In genomic region chr21:40689241-40689640, GRCh38 we compare ENCODE assay signal across 23 cellular contexts.
DNase-seq lines count a peak whose midpoint lies in the region; ATAC-seq and TF ChIP-seq lines count a peak whose summit lies in the region.
"Had no signal": no experiment of that assay in that cellular context is flagged by ENCODE, and none has a peak within 500 bp of the region (broad histone marks: within the 10 kb centered on the region; RNA-seq: fewer than 3 reads in every experiment).

No MANE protein-coding gene starts in this region.

- no peak overlapping the region for H3K18ac ChIP-seq in mesendoderm (ENCODE audit: low read length)

- H4K20me1 ChIP-seq in GM23248 (ENCODE audit: insufficient read depth): no peaks in the 10 kb centered on the region
- H4K20me1 ChIP-seq: BLaER1 treated with 17β-estradiol and CSF1 and Interleukin-3, amounts not matched to agents 10 nM and 100 nM had no signal

- H3K9me2 ChIP-seq in GM23248 (ENCODE audit: insufficient read depth): no peaks in the 10 kb centered on the region

- no peak for ATAC-seq in HG03520 (IDR thresholded peaks at IDR 0.05; ENCODE audit: unreplicated experiment)
- ATAC-seq: A549, GM12878, GM23338, HCT116 had no signal

- no peak overlapping the region for H4K8ac ChIP-seq in mesendoderm (ENCODE audit: low read depth, low read length)

- H3K27me3 ChIP-seq in mesendoderm (ENCODE audit: insufficient read depth, low read length, poor library complexity): no peaks in the 10 kb centered on the region
- H3K27me3 ChIP-seq in GM23248 (replicated peaks; ENCODE audit: insufficient read depth): no peaks in the 10 kb centered on the region
- H3K27me3 ChIP-seq: BE2C; BLaER1 treated with 17β-estradiol and CSF1 and Interleukin-3, amounts not matched to agents 10 nM and 100 nM had no signal

- no peaks in the 10 kb centered on the region for H3K36me3 ChIP-seq in mesendoderm (ENCODE audit: control insufficient read depth, insufficient read depth, low read length)
- no peaks in the 10 kb centered on the region for H3K36me3 ChIP-seq in GM23248 (ENCODE audit: low read depth)
- H3K36me3 ChIP-seq: BE2C; BLaER1 treated with 17β-estradiol and CSF1 and Interleukin-3, amounts not matched to agents 10 nM and 100 nM had no signal

- H3K4me2 ChIP-seq in mesendoderm (ENCODE audit: low read length) (no peak overlapping the region), GM23248 (ENCODE audit: unreplicated experiment) (no peak overlapping the region)
- H3K4me2 ChIP-seq: A549; BLaER1 treated with 17β-estradiol and CSF1 and Interleukin-3, amounts not matched to agents 10 nM and 100 nM; GM23338 had no signal

- H2AFZ ChIP-seq in GM23248: no peak overlapping the region
- H2AFZ ChIP-seq: GM23338 had no signal

- H3K4ac ChIP-seq in mesendoderm (ENCODE audit: low read depth, low read length): no peak overlapping the region

- H2AK5ac ChIP-seq in mesendoderm (ENCODE audit: low read length): peak overlapping the region; percentile 60

- H3K79me1 ChIP-seq in mesendoderm (ENCODE audit: low read length): no peaks in the 10 kb centered on the region

- peak overlapping the region; percentile 32 for H3K23ac ChIP-seq in mesendoderm (ENCODE audit: low read length)

- H3K9ac ChIP-seq in mesendoderm (ENCODE audit: low read length): no peak overlapping the region
- H3K9ac ChIP-seq in GM23248: no peak overlapping the region
- H3K9ac ChIP-seq: BLaER1 treated with 17β-estradiol and CSF1 and Interleukin-3, amounts not matched to agents 10 nM and 100 nM had no signal

- in situ Hi-C loops in GM23248 (cut with MboI): no loop called here

- H3K27ac ChIP-seq in mesendoderm (ENCODE audit: low read depth, low read length): no peak overlapping the region
- H3K27ac ChIP-seq in GM23248: no peak overlapping the region
- H3K27ac ChIP-seq: A549; BLaER1 treated with 17β-estradiol and CSF1 and Interleukin-3, amounts not matched to agents 10 nM and 100 nM had no signal

- DNase-seq in NCI-H82 treated with DMSO at 0.1 percent for 48 hours (lab: John Stamatoyannopoulos, UW; ENCODE audit: unreplicated experiment) (peak; percentile 35), epithelial cell of proximal tubule (ENCODE audit: low read depth) (peak; percentile 10), mesendoderm (no peak), GM23248 (no peak), iPS-NIHi7 (ENCODE audit: extremely low spot score) (no peak), activated T-cell treated with anti-CD3 and anti-CD28 coated beads for 4 hours (no peak)
- DNase-seq: 8988T; ACHN; AML-193; BE2C; CD4-positive, alpha-beta T cell; CD8-positive, alpha-beta memory T cell; DMS 273 treated with DMSO at 0.1 percent for 48 hours; DMS79; EL; GDM1; H9 had no signal

- H3K4me3 ChIP-seq in epithelial cell of proximal tubule (ENCODE audit: low read depth, low read length) (no peak overlapping the region), mesendoderm (ENCODE audit: low read length) (no peak overlapping the region), GM23248 (no peak overlapping the region)
- H3K4me3 ChIP-seq: A549; BLaER1 treated with 17β-estradiol and CSF1 and Interleukin-3, amounts not matched to agents 10 nM and 100 nM; GM12878; GM23338 had no signal

- WGBS in mesendoderm (ENCODE audit: extremely low coverage, insufficient coverage, low lambda C conversion rate): no CpG with 5 or more reads among the region's 4 CpGs
- WGBS in GM23248 (ENCODE audit: low coverage in 1 of 2, low lambda C conversion rate in 2 of 2, missing lambda C conversion rate in 2 of 2), 2 experiments: 22 to 34% methylated on average over 4 of the region's 4 CpGs

- H4K5ac ChIP-seq in mesendoderm (ENCODE audit: low read length): no peak overlapping the region

- H3K56ac ChIP-seq in mesendoderm (ENCODE audit: low read length): peak overlapping the region; percentile 51

- no peak for TF ChIP-seq CTCF in epithelial cell of proximal tubule (conservative IDR thresholded peaks at IDR 0.05; ENCODE audit: low read depth, low read length)

- H3K4me1 ChIP-seq in mesendoderm (ENCODE audit: control insufficient read depth, low read depth, low read length) (peaks cover 6% of the 10 kb centered on the region), GM23248 (ENCODE audit: insufficient read depth) (no peaks in the 10 kb centered on the region)
- H3K4me1 ChIP-seq: A549, BE2C had no signal

- no peaks in the 10 kb centered on the region for H3F3A ChIP-seq in GM23248 (ENCODE audit: insufficient read depth)

- peak overlapping the region; percentile 64 for H2BK5ac ChIP-seq in mesendoderm (ENCODE audit: low read length)

- H2BK15ac ChIP-seq in mesendoderm (replicated peaks; ENCODE audit: low read depth): no peak overlapping the region

- H3K9me3 ChIP-seq in GM23248 (ENCODE audit: low read depth): peaks cover 4% of the 10 kb centered on the region
- H3K9me3 ChIP-seq: A549; BE2C; BLaER1 treated with 17β-estradiol and CSF1 and Interleukin-3, amounts not matched to agents 10 nM and 100 nM had no signal

- no peak overlapping the region for H2BK120ac ChIP-seq in mesendoderm (ENCODE audit: low read depth, low read length)

- no peaks in the 10 kb centered on the region for H3K79me2 ChIP-seq in mesendoderm (ENCODE audit: control insufficient read depth, insufficient read depth, low read length)
- no peaks in the 10 kb centered on the region for H3K79me2 ChIP-seq in GM23248 (ENCODE audit: insufficient read depth)

Comparison
In these comparisons a context has a peak if more than half of its experiments do, and no peak if none do; other contexts are left out.
1. DNase-seq: peak in NCI-H82 treated with DMSO at 0.1 percent for 48 hours (single experiment) and epithelial cell of proximal tubule (single experiment); none in mesendoderm (single experiment), GM23248 (single experiment), iPS-NIHi7 (single experiment) and activated T-cell treated with anti-CD3 and anti-CD28 coated beads for 4 hours (single experiment).